Comparison of ENCODE assay signal across 19 cellular contexts in genomic region chr22:29312218-29313125, GRCh38. TPM values are rescaled to one million over a fixed set of nuclear protein-coding genes. Genes with fewer than 3 reads are reported as not detected.
A peak's percentile ranks its signal among the peaks of the same experiment; 100 is the strongest.
DNase-seq lines count a peak whose midpoint lies in the region; ATAC-seq and TF ChIP-seq lines count a peak whose summit lies in the region.
"Had no signal": no experiment of that assay in that cellular context is flagged by ENCODE, and none has a peak within 500 bp of the region (broad histone marks: within the 10 kb centered on the region; RNA-seq: fewer than 3 reads in every experiment).

No MANE protein-coding gene starts in this region.

- H3K23ac ChIP-seq in mesendoderm (ENCODE audit: low read length): no peak overlapping the region

- no peak overlapping the region for H3K4me3 Mint-ChIP-seq in activated naive CD8-positive, alpha-beta T cell treated with anti-CD3 and anti-CD28 coated beads, Interleukin-2, amount 10 ng/mL, durations not matched to agents 7 days and 5 days
- H3K4me3 Mint-ChIP-seq in activated naive CD8-positive, alpha-beta T cell treated with anti-CD3 and anti-CD28 coated beads, Interleukin-2, amount 50 U/mL, for 24 hours: no peak overlapping the region
- H3K4me3 Mint-ChIP-seq in brain: peak overlapping the region in 3 of 5 experiments; percentile 16 to 37 (median 36)
- H3K4me3 Mint-ChIP-seq in type B pancreatic cell: peak overlapping the region; percentile 25
- H3K4me3 Mint-ChIP-seq in CD8-positive, alpha-beta memory T cell: peak overlapping the region in 1 of 7 donors; percentile 36
- H3K4me3 Mint-ChIP-seq: activated CD8-positive, alpha-beta memory T cell treated with anti-CD3 and anti-CD28 coated beads, Interleukin-2, amount 10 ng/mL, durations not matched to agents 7 days and 5 days; immature natural killer cell; WTC11 had no signal

- no peak overlapping the region for H3K4me3 ChIP-seq in lower lobe of right lung
- no peak overlapping the region for H3K4me3 ChIP-seq in CD8-positive, alpha-beta memory T cell (ENCODE audit: low read length)
- H3K4me3 ChIP-seq in mesendoderm (ENCODE audit: low read length): no peak overlapping the region
- H3K4me3 ChIP-seq: prostate gland had no signal

- H3K9me3 ChIP-seq in lower lobe of right lung: no peaks in the 10 kb centered on the region
- H3K9me3 ChIP-seq in CD8-positive, alpha-beta memory T cell (ENCODE audit: low read length): no peaks in the 10 kb centered on the region
- H3K9me3 ChIP-seq: gastrocnemius medialis, prostate gland, testis had no signal

- intact Hi-C loops in lower lobe of right lung (cut with DNase I): no loop called here

- peaks cover 28% of the 10 kb centered on the region for H3K4me1 Mint-ChIP-seq in activated naive CD8-positive, alpha-beta T cell treated with anti-CD3 and anti-CD28 coated beads, Interleukin-2, amount 10 ng/mL, durations not matched to agents 7 days and 5 days
- peaks cover 36% of the 10 kb centered on the region for H3K4me1 Mint-ChIP-seq in activated naive CD8-positive, alpha-beta T cell treated with anti-CD3 and anti-CD28 coated beads, Interleukin-2, amount 50 U/mL, for 24 hours
- H3K4me1 Mint-ChIP-seq in brain: peaks cover 47% of the 10 kb centered on the region
- H3K4me1 Mint-ChIP-seq in type B pancreatic cell (ENCODE audit: unreplicated experiment): peaks cover 12% of the 10 kb centered on the region
- H3K4me1 Mint-ChIP-seq in CD8-positive, alpha-beta memory T cell: peaks cover 20 to 53% (median 22%) of the 10 kb centered on the region in 3 donors

- ATAC-seq in activated naive CD8-positive, alpha-beta T cell treated with anti-CD3 and anti-CD28 coated beads, Interleukin-2, amount 10 ng/mL, durations not matched to agents 7 days and 5 days (ENCODE audit: low read depth): no peak
- no peak for ATAC-seq in activated naive CD8-positive, alpha-beta T cell treated with anti-CD3 and anti-CD28 coated beads, Interleukin-2, amount 50 U/mL, for 24 hours
- no peak for ATAC-seq in lower lobe of right lung
- ATAC-seq: PC-3 had no signal

- H3K4me2 ChIP-seq in mesendoderm (ENCODE audit: low read length): no peak overlapping the region

- H3K36me3 Mint-ChIP-seq in activated naive CD8-positive, alpha-beta T cell treated with anti-CD3 and anti-CD28 coated beads, Interleukin-2, amount 10 ng/mL, durations not matched to agents 7 days and 5 days: peaks cover 1% of the 10 kb centered on the region
- no peaks in the 10 kb centered on the region for H3K36me3 Mint-ChIP-seq in activated naive CD8-positive, alpha-beta T cell treated with anti-CD3 and anti-CD28 coated beads, Interleukin-2, amount 50 U/mL, for 24 hours (ENCODE audit: low read depth)
- H3K36me3 Mint-ChIP-seq in brain (no peaks in the 10 kb centered on the region), type B pancreatic cell (no peaks in the 10 kb centered on the region)
- no peaks in the 10 kb centered on the region for H3K36me3 Mint-ChIP-seq in CD8-positive, alpha-beta memory T cell
- H3K36me3 Mint-ChIP-seq: activated CD8-positive, alpha-beta memory T cell treated with anti-CD3 and anti-CD28 coated beads, Interleukin-2, amount 10 ng/mL, durations not matched to agents 7 days and 5 days; immature natural killer cell had no signal

- H3K18ac ChIP-seq in mesendoderm (ENCODE audit: low read length): no peak overlapping the region

- H3K9me3 Mint-ChIP-seq in activated naive CD8-positive, alpha-beta T cell treated with anti-CD3 and anti-CD28 coated beads, Interleukin-2, amount 10 ng/mL, durations not matched to agents 7 days and 5 days: no peaks in the 10 kb centered on the region
- H3K9me3 Mint-ChIP-seq in activated naive CD8-positive, alpha-beta T cell treated with anti-CD3 and anti-CD28 coated beads, Interleukin-2, amount 50 U/mL, for 24 hours: no peaks in the 10 kb centered on the region
- H3K9me3 Mint-ChIP-seq in brain (peaks cover 0 to 7% (median 4%) of the 10 kb centered on the region in 5 experiments), type B pancreatic cell (no peaks in the 10 kb centered on the region)
- H3K9me3 Mint-ChIP-seq in CD8-positive, alpha-beta memory T cell: no peaks in the 10 kb centered on the region
- H3K9me3 Mint-ChIP-seq: immature natural killer cell had no signal

- H3K79me1 ChIP-seq in mesendoderm (ENCODE audit: low read length): no peaks in the 10 kb centered on the region

- H3K36me3 ChIP-seq in lower lobe of right lung: peaks cover 6% of the 10 kb centered on the region
- no peaks in the 10 kb centered on the region for H3K36me3 ChIP-seq in CD8-positive, alpha-beta memory T cell (ENCODE audit: insufficient read depth, low read length)
- H3K36me3 ChIP-seq in mesendoderm (ENCODE audit: control insufficient read depth, insufficient read depth, low read length): no peaks in the 10 kb centered on the region
- H3K36me3 ChIP-seq: gastrocnemius medialis, prostate gland had no signal

- no peak overlapping the region for H2BK120ac ChIP-seq in mesendoderm (ENCODE audit: low read depth, low read length)

- no peak overlapping the region for H3K56ac ChIP-seq in mesendoderm (ENCODE audit: low read length)

- H2BK15ac ChIP-seq in mesendoderm (replicated peaks; ENCODE audit: low read depth): no peak overlapping the region

- CTCF ChIA-PET in CD8-positive, alpha-beta memory T cell (lab: Charles Lee): interaction anchor here (1.2 kb wide), 1 partner anchor 9 kb away, joined by 3 read pairs; no protein-coding TSS in a partner anchor

- peaks cover 38% of the 10 kb centered on the region for H3K27me3 ChIP-seq in lower lobe of right lung (ENCODE audit: low read depth)
- peaks cover 18% of the 10 kb centered on the region for H3K27me3 ChIP-seq in CD8-positive, alpha-beta memory T cell (ENCODE audit: insufficient read depth, low read length, poor library complexity, severe bottlenecking)
- peaks cover 12% of the 10 kb centered on the region for H3K27me3 ChIP-seq in mesendoderm (ENCODE audit: insufficient read depth, low read length, poor library complexity)
- H3K27me3 ChIP-seq: testis had no signal

- H3K79me2 ChIP-seq in mesendoderm (ENCODE audit: control insufficient read depth, insufficient read depth, low read length): no peaks in the 10 kb centered on the region

- H3K27ac ChIP-seq in lower lobe of right lung: peak overlapping the region; percentile 90
- no peak overlapping the region for H3K27ac ChIP-seq in CD8-positive, alpha-beta memory T cell (ENCODE audit: low read depth, low read length)
- H3K27ac ChIP-seq in mesendoderm (ENCODE audit: low read depth, low read length): no peak overlapping the region

- H3K4me1 ChIP-seq in lower lobe of right lung (peaks cover 81% of the 10 kb centered on the region), mesendoderm (ENCODE audit: control insufficient read depth, low read depth, low read length) (peaks cover 3% of the 10 kb centered on the region)
- peaks cover 14% of the 10 kb centered on the region for H3K4me1 ChIP-seq in CD8-positive, alpha-beta memory T cell (ENCODE audit: insufficient read depth, low read length)

- no peak overlapping the region for H3K9ac ChIP-seq in mesendoderm (ENCODE audit: low read length)

- no peak overlapping the region for H3K27ac Mint-ChIP-seq in activated naive CD8-positive, alpha-beta T cell treated with anti-CD3 and anti-CD28 coated beads, Interleukin-2, amount 10 ng/mL, durations not matched to agents 7 days and 5 days
- H3K27ac Mint-ChIP-seq in activated naive CD8-positive, alpha-beta T cell treated with anti-CD3 and anti-CD28 coated beads, Interleukin-2, amount 50 U/mL, for 24 hours: no peak overlapping the region
- H3K27ac Mint-ChIP-seq in brain (peak overlapping the region in 1 of 5 experiments; percentile 58), type B pancreatic cell (no peak overlapping the region)
- H3K27ac Mint-ChIP-seq in CD8-positive, alpha-beta memory T cell: peak overlapping the region in 1 of 8 donors; percentile 29
- H3K27ac Mint-ChIP-seq: activated CD8-positive, alpha-beta memory T cell treated with anti-CD3 and anti-CD28 coated beads, Interleukin-2, amount 10 ng/mL, durations not matched to agents 7 days and 5 days; immature natural killer cell; WTC11 had no signal

- H2BK5ac ChIP-seq in mesendoderm (ENCODE audit: low read length): no peak overlapping the region

- H3K27me3 Mint-ChIP-seq in activated naive CD8-positive, alpha-beta T cell treated with anti-CD3 and anti-CD28 coated beads, Interleukin-2, amount 10 ng/mL, durations not matched to agents 7 days and 5 days: peaks cover 39% of the 10 kb centered on the region
- H3K27me3 Mint-ChIP-seq in activated naive CD8-positive, alpha-beta T cell treated with anti-CD3 and anti-CD28 coated beads, Interleukin-2, amount 50 U/mL, for 24 hours: peaks cover 41% of the 10 kb centered on the region
- H3K27me3 Mint-ChIP-seq in brain (peaks cover 45% of the 10 kb centered on the region), type B pancreatic cell (peaks cover 41% of the 10 kb centered on the region)
- peaks cover 24 to 44% of the 10 kb centered on the region in 2 donors for H3K27me3 Mint-ChIP-seq in CD8-positive, alpha-beta memory T cell

- WGBS in mesendoderm (ENCODE audit: extremely low coverage, insufficient coverage, low lambda C conversion rate): no CpG with 5 or more reads among the region's 25 CpGs

- H4K8ac ChIP-seq in mesendoderm (ENCODE audit: low read depth, low read length): no peak overlapping the region

- no peak overlapping the region for H3K4ac ChIP-seq in mesendoderm (ENCODE audit: low read depth, low read length)

- no peak overlapping the region for H2AK5ac ChIP-seq in mesendoderm (ENCODE audit: low read length)

- no peak overlapping the region for H4K5ac ChIP-seq in mesendoderm (ENCODE audit: low read length)

- DNase-seq in activated naive CD8-positive, alpha-beta T cell treated with anti-CD3 and anti-CD28 coated beads, Interleukin-2, amount 10 ng/mL, durations not matched to agents 7 days and 5 days: peak; percentile 35
- no peak for DNase-seq in activated naive CD8-positive, alpha-beta T cell treated with anti-CD3 and anti-CD28 coated beads, Interleukin-2, amount 50 U/mL, for 24 hours
- DNase-seq in lower lobe of right lung (peak; percentile 51), type B pancreatic cell (ENCODE audit: extremely low spot score, unreplicated experiment) (no peak), globus pallidus (ENCODE audit: low spot score) (no peak), mesendoderm (no peak)
- DNase-seq in CD8-positive, alpha-beta memory T cell: no peak
- DNase-seq: activated CD8-positive, alpha-beta memory T cell treated with anti-CD3 and anti-CD28 coated beads, Interleukin-2, amount 10 ng/mL, durations not matched to agents 7 days and 5 days; activated naive CD4-positive, alpha-beta T cell treated with anti-CD3 and anti-CD28 coated beads, Interleukin-2, amount 50 U/mL, for 16 hours; central memory CD4-positive, alpha-beta T cell; immature natural killer cell; MM.1S; NCI-H524 treated with DMSO at 0.1 percent for 48 hours; PC-3 had no signal

- POLR2A ChIA-PET in activated naive CD8-positive, alpha-beta T cell treated with anti-CD3 and anti-CD28 coated beads, Interleukin-2, amount 10 ng/mL, durations not matched to agents 7 days and 5 days (lab: Charles Lee): no interaction called here
- POLR2A ChIA-PET in CD8-positive, alpha-beta memory T cell (lab: Charles Lee): no interaction called here

- TF ChIP-seq CTCF in brain (conservative IDR thresholded peaks at IDR 0.05) (no peak), lower lobe of right lung (IDR thresholded peaks at IDR 0.05) (no peak), type B pancreatic cell (conservative IDR thresholded peaks at IDR 0.05) (no peak)

RNA-seq across cellular contexts. Expression of gene RASL10A, which starts 3.0 kb away (rescaled TPM):
- total RNA-seq in activated naive CD8-positive, alpha-beta T cell treated with anti-CD3 and anti-CD28 coated beads, Interleukin-2, amount 10 ng/mL, durations not matched to agents 7 days and 5 days: 1 to 10 TPM in 1 of 2 experiments, under 1 TPM in 1; 0.80 to 1.1 TPM
- polyA plus RNA-seq in brain (ENCODE audit: insufficient read depth, low read depth, low replicate concordance): 6.5 TPM
- 0.83 TPM for total RNA-seq in lower lobe of right lung
- 0.62 and 1.5 TPM in 2 replicates for total RNA-seq in type B pancreatic cell (ENCODE audit: low replicate concordance)
- total RNA-seq in CD8-positive, alpha-beta memory T cell: not detected
- not detected for polyA plus RNA-seq in CD8-positive, alpha-beta memory T cell
- polyA plus RNA-seq in mesendoderm (2013, experiment 1 of 2): 1.3 TPM
- polyA plus RNA-seq in mesendoderm (2013, experiment 2 of 2): 1.5 TPM
- total RNA-seq: PC-3 had no signal
- polyA plus RNA-seq: immature natural killer cell had no signal

RNA-seq across cellular contexts. Expression of gene GAS2L1, which starts 6.0 kb away (rescaled TPM):
- 1 to 10 TPM; 8.1 to 9.3 TPM for total RNA-seq in activated naive CD8-positive, alpha-beta T cell treated with anti-CD3 and anti-CD28 coated beads, Interleukin-2, amount 10 ng/mL, durations not matched to agents 7 days and 5 days
- 20.4 TPM for polyA plus RNA-seq in brain (ENCODE audit: insufficient read depth, low read depth, low replicate concordance)
- total RNA-seq in lower lobe of right lung: 29.9 TPM
- 13.5 and 17.2 TPM in 2 replicates for total RNA-seq in type B pancreatic cell (ENCODE audit: low replicate concordance)
- under 1 TPM; 0.61 to 0.71 TPM for total RNA-seq in CD8-positive, alpha-beta memory T cell
- polyA plus RNA-seq in CD8-positive, alpha-beta memory T cell: 0.58 TPM
- 12.6 TPM for polyA plus RNA-seq in mesendoderm (2013, experiment 1 of 2)
- 12.0 TPM for polyA plus RNA-seq in mesendoderm (2013, experiment 2 of 2)

RNA-seq across cellular contexts. Expression of gene EWSR1, which starts 44.4 kb away (rescaled TPM):
- total RNA-seq in activated naive CD8-positive, alpha-beta T cell treated with anti-CD3 and anti-CD28 coated beads, Interleukin-2, amount 10 ng/mL, durations not matched to agents 7 days and 5 days: 100 to 1,000 TPM; 284 to 302 TPM
- 173 TPM for polyA plus RNA-seq in brain (ENCODE audit: insufficient read depth, low read depth, low replicate concordance)
- total RNA-seq in lower lobe of right lung (159 TPM), type B pancreatic cell (ENCODE audit: low replicate concordance) (244 and 347 TPM in 2 replicates)
- total RNA-seq in CD8-positive, alpha-beta memory T cell: 100 to 1,000 TPM; 312 to 327 TPM
- polyA plus RNA-seq in CD8-positive, alpha-beta memory T cell: 219 TPM
- polyA plus RNA-seq in mesendoderm (2013, experiment 1 of 2): 366 TPM
- polyA plus RNA-seq in mesendoderm (2013, experiment 2 of 2): 366 TPM

RNA-seq across cellular contexts. Expression of gene RHBDD3, which starts 44.7 kb away (rescaled TPM):
- 10 to 100 TPM; 27.5 to 30.1 TPM for total RNA-seq in activated naive CD8-positive, alpha-beta T cell treated with anti-CD3 and anti-CD28 coated beads, Interleukin-2, amount 10 ng/mL, durations not matched to agents 7 days and 5 days
- polyA plus RNA-seq in brain (ENCODE audit: insufficient read depth, low read depth, low replicate concordance): 20.4 TPM
- total RNA-seq in lower lobe of right lung (16.4 TPM), type B pancreatic cell (ENCODE audit: low replicate concordance) (33.9 and 59.2 TPM in 2 replicates)
- 10 to 100 TPM; 37.9 to 41.0 TPM for total RNA-seq in CD8-positive, alpha-beta memory T cell
- 10.4 TPM for polyA plus RNA-seq in CD8-positive, alpha-beta memory T cell
- 39.0 TPM for polyA plus RNA-seq in mesendoderm (2013, experiment 1 of 2)
- 37.0 TPM for polyA plus RNA-seq in mesendoderm (2013, experiment 2 of 2)

Comparison
In these comparisons a context has a peak if more than half of its experiments do, and no peak if none do; other contexts are left out.
1. DNase-seq: peak in activated naive CD8-positive, alpha-beta T cell treated with anti-CD3 and anti-CD28 coated beads, Interleukin-2, amount 10 ng/mL, durations not matched to agents 7 days and 5 days (single experiment) and lower lobe of right lung (single experiment); none in activated naive CD8-positive, alpha-beta T cell treated with anti-CD3 and anti-CD28 coated beads, Interleukin-2, amount 50 U/mL, for 24 hours (single experiment), type B pancreatic cell (single experiment), CD8-positive, alpha-beta memory T cell (0 of 5), globus pallidus (single experiment) and mesendoderm (single experiment).
2. H3K4me3 Mint-ChIP-seq: peak in brain (3 of 5) and type B pancreatic cell (single experiment); none in activated naive CD8-positive, alpha-beta T cell treated with anti-CD3 and anti-CD28 coated beads, Interleukin-2, amount 10 ng/mL, durations not matched to agents 7 days and 5 days (single experiment) and activated naive CD8-positive, alpha-beta T cell treated with anti-CD3 and anti-CD28 coated beads, Interleukin-2, amount 50 U/mL, for 24 hours (single experiment).